1 cellular context compared by ENCODE assay signal in genomic region chr4:185839204-185839712, GRCh38.
TF ChIP-seq lines count a peak whose summit lies in the region.

No MANE protein-coding gene starts in this region.

TF ChIP-seq in GM23338, 12 proteins besides CTCF, POLR2A, EP300 and RAD21 (continued from another document):
- TF ChIP-seq ZNF462 (CRISPR knock-in tag; IDR thresholded peaks at IDR 0.05) (no peak), STAT1 (IDR thresholded peaks at IDR 0.05; ENCODE audit: unreplicated experiment) (no peak), JUNB (IDR thresholded peaks at IDR 0.05; ENCODE audit: unreplicated experiment) (no peak), CREB1 (CRISPR knock-in tag; IDR thresholded peaks at IDR 0.05; ENCODE audit: low read depth) (peak; percentile 27; the same call in 1 of the 2 replicates)
- TF ChIP-seq, protein P1, sequence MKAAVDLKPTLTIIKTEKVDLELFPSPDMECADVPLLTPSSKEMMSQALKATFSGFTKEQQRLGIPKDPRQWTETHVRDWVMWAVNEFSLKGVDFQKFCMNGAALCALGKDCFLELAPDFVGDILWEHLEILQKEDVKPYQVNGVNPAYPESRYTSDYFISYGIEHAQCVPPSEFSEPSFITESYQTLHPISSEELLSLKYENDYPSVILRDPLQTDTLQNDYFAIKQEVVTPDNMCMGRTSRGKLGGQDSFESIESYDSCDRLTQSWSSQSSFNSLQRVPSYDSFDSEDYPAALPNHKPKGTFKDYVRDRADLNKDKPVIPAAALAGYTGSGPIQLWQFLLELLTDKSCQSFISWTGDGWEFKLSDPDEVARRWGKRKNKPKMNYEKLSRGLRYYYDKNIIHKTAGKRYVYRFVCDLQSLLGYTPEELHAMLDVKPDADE (IDR thresholded peaks at IDR 0.05) = no peak
